2 cellular contexts compared by ENCODE assay signal in the genomic region with DNA sequence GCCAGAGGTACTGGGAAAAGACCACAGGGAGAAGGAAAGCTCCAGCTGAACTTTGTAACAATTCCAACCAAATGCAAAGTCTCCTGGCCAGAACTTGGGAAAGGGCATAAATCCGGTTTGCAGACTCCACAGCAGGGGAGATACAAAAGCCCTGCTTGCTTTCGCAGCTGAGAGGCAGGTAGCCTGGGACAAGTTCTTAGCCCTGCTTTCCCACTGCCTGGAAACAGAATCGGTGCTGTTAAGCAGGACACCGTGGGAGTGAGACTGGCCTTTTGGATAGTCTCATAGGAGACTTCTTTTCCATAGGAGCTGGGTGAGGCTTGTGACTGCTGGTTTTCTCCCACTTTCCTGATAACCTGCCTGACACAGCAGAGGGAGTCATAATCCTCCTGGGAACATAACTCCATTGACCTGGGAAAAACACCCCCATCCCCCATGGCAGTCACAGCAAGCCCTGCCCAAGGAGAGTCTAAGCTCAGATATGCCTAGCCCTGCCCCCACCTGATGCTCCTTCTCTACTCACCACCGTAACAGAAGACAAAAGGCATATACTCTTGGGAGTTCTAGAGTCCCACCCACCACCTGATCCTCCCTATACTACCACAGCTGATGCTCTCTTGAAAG.
TF ChIP-seq lines count a peak whose summit lies in the region.

No MANE protein-coding gene starts in this region.

TF ChIP-seq in HEK293, 187 proteins besides CTCF, POLR2A, EP300 and RAD21 (continued from another document):
- TF ChIP-seq ZFP41 (tag by site-specific recombination; IDR thresholded peaks at IDR 0.05; ENCODE audit: borderline replicate concordance) (no peak), ZNF311 (tag by site-specific recombination; IDR thresholded peaks at IDR 0.05; ENCODE audit: borderline replicate concordance) (no peak), SCRT2 (tag by site-specific recombination; IDR thresholded peaks at IDR 0.05) (peak; percentile 72)
- TF ChIP-seq, protein P1, sequence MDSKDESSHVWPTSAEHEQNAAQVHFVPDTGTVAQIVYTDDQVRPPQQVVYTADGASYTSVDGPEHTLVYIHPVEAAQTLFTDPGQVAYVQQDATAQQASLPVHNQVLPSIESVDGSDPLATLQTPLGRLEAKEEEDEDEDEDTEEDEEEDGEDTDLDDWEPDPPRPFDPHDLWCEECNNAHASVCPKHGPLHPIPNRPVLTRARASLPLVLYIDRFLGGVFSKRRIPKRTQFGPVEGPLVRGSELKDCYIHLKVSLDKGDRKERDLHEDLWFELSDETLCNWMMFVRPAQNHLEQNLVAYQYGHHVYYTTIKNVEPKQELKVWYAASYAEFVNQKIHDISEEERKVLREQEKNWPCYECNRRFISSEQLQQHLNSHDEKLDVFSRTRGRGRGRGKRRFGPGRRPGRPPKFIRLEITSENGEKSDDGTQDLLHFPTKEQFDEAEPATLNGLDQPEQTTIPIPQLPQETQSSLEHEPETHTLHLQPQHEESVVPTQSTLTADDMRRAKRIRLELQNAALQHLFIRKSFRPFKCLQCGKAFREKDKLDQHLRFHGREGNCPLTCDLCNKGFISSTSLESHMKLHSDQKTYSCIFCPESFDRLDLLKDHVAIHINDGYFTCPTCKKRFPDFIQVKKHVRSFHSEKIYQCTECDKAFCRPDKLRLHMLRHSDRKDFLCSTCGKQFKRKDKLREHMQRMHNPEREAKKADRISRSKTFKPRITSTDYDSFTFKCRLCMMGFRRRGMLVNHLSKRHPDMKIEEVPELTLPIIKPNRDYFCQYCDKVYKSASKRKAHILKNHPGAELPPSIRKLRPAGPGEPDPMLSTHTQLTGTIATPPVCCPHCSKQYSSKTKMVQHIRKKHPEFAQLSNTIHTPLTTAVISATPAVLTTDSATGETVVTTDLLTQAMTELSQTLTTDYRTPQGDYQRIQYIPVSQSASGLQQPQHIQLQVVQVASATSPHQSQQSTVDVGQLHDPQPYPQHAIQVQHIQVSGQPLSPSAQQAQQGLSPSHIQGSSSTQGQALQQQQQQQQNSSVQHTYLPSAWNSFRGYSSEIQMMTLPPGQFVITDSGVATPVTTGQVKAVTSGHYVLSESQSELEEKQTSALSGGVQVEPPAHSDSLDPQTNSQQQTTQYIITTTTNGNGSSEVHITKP (tag by site-specific recombination; IDR thresholded peaks at IDR 0.05): no peak
TF ChIP-seq in HEK293: peak in this region for 1.

TF ChIP-seq in WTC11, 78 proteins besides CTCF, POLR2A, EP300 and RAD21 (continued from another document):
- TF ChIP-seq, protein P2, sequence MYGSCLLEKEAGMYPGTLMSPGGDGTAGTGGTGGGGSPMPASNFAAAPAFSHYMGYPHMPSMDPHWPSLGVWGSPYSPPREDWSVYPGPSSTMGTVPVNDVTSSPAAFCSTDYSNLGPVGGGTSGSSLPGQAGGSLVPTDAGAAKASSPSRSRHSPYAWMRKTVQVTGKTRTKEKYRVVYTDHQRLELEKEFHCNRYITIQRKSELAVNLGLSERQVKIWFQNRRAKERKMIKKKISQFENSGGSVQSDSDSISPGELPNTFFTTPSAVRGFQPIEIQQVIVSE (CRISPR knock-in tag; IDR thresholded peaks at IDR 0.05; ENCODE audit: borderline replicate concordance): no peak
- TF ChIP-seq SMAD4 (CRISPR knock-in tag; IDR thresholded peaks at IDR 0.05) (no peak), HMGA2 (CRISPR knock-in tag; IDR thresholded peaks at IDR 0.05) (no peak), TP53 (CRISPR knock-in tag; IDR thresholded peaks at IDR 0.05) (no peak), PRRX2 (CRISPR knock-in tag; IDR thresholded peaks at IDR 0.05) (no peak)
- TF ChIP-seq, protein P3, sequence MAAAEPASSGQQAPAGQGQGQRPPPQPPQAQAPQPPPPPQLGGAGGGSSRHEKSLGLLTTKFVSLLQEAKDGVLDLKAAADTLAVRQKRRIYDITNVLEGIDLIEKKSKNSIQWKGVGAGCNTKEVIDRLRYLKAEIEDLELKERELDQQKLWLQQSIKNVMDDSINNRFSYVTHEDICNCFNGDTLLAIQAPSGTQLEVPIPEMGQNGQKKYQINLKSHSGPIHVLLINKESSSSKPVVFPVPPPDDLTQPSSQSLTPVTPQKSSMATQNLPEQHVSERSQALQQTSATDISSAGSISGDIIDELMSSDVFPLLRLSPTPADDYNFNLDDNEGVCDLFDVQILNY (CRISPR knock-in tag; IDR thresholded peaks at IDR 0.05): no peak
- TF ChIP-seq, protein P4, sequence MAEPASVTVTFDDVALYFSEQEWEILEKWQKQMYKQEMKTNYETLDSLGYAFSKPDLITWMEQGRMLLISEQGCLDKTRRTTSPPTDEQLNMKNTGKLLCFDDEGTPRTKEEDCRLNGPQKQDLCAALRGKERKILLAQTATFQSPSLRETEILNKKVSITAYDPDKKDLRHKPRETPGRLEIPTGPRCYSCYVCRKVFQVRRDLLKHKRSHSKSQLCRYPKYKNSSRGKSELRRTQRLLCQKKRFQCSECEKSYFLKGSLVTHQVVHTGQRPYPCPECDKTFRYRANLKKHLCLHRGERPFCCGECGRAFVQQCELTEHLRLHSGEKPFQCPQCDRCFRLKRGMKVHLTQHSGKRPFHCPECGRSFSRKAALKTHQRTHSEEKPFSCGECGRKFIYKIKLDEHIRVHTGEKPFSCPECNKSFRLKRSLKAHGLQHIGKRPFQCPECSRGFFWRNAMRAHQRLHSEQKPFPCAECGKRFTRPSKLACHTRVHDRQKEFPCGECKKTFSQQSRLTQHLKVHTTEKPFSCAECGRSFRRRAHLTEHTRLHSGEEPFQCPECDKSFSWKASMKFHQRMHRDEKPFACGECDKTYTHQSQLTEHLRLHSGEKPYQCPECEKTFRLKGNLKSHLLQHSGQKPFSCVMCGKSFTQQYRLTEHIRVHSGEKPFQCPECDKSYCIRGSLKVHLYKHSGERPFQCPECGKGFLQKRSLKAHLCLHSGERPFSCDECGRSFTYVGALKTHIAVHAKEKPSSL (CRISPR knock-in tag; conservative IDR thresholded peaks at IDR 0.05): no peak
